In genomic region chr15:65981837-65982696, GRCh38 we compare ENCODE assay signal across 8 cellular contexts.
DNase-seq lines count a peak whose midpoint lies in the region; ATAC-seq, FAIRE-seq and TF ChIP-seq lines count a peak whose summit lies in the region.

No MANE protein-coding gene starts in this region.

- H3K27ac Mint-ChIP-seq in T-helper 2 cell treated with Interferon-gamma antibody and Interleukin-4, amounts not matched to agents 5 μg/mL and 100 μg/mL, for 36 hours: no peak overlapping the region

- no peak for FAIRE-seq in bronchial epithelial cell (lab: Jason Lieb, UNC)

- H3K27me3 ChIP-seq in bronchial epithelial cell (ENCODE audit: control insufficient read depth, insufficient read depth, low read length) (peaks cover 15% of the 10 kb centered on the region), mucosa of rectum (ENCODE audit: control insufficient read depth in 2 of 2, insufficient read depth in 2 of 2, low read length in 2 of 2) (peaks cover 14 to 21% of the 10 kb centered on the region in 2 donors)

- no peak overlapping the region for H3K27ac ChIP-seq in mucosa of rectum (ENCODE audit: low read depth in 2 of 2, low read length in 2 of 2)

- no peaks in the 10 kb centered on the region for H3K9me3 ChIP-seq in mucosa of rectum (ENCODE audit: control insufficient read depth in 2 of 2, low read length in 2 of 2)

- no peak overlapping the region for H3K4me3 ChIP-seq in bronchial epithelial cell (ENCODE audit: low read depth, low read length)
- peak overlapping the region; percentile 3 to 26 for H3K4me3 ChIP-seq in mucosa of rectum (ENCODE audit: low read length in 2 of 2)

- H3K9ac ChIP-seq in mucosa of rectum (ENCODE audit: low read depth in 1 of 2, low read length in 2 of 2): no peak overlapping the region

- H3K36me3 Mint-ChIP-seq in T-helper 2 cell treated with Interferon-gamma antibody and Interleukin-4, amounts not matched to agents 5 μg/mL and 100 μg/mL, for 36 hours (ENCODE audit: low read depth): no peaks in the 10 kb centered on the region

- peaks cover 45% of the 10 kb centered on the region for H3K27me3 Mint-ChIP-seq in T-helper 2 cell treated with Interferon-gamma antibody and Interleukin-4, amounts not matched to agents 5 μg/mL and 100 μg/mL, for 36 hours (ENCODE audit: low read depth)

- TF ChIP-seq CTCF in GM12872 (IDR thresholded peaks at IDR 0.05; ENCODE audit: insufficient read depth, low read depth, low read length) (peak; percentile 75), bronchial epithelial cell (IDR thresholded peaks at IDR 0.05; ENCODE audit: insufficient read depth, low read length, severe bottlenecking) (no peak)

- H3K4me3 Mint-ChIP-seq in T-helper 2 cell treated with Interferon-gamma antibody and Interleukin-4, amounts not matched to agents 5 μg/mL and 100 μg/mL, for 36 hours: peak overlapping the region; percentile 54

- H3K4me1 ChIP-seq in mucosa of rectum (ENCODE audit: control insufficient read depth in 2 of 2, insufficient read depth in 2 of 2, low read length in 2 of 2): peaks cover 0 to 4% of the 10 kb centered on the region in 2 donors

- peak; percentile 7 for DNase-seq in T-helper 2 cell treated with Interferon-gamma antibody and Interleukin-4, amounts not matched to agents 5 μg/mL and 100 μg/mL, for 36 hours (ENCODE audit: low spot score)
- DNase-seq in bronchial epithelial cell (ENCODE audit: low read depth): peak; percentile 33
- DNase-seq in stimulated activated naive CD4-positive, alpha-beta T cell (lab: John Stamatoyannopoulos, UW): peak; percentile 47 to 78 (median 62)

- ATAC-seq in HG03354 (IDR thresholded peaks at IDR 0.05; ENCODE audit: poor library complexity, severe bottlenecking, unreplicated experiment): peak; percentile 86
- no peak for ATAC-seq in GM21367 (IDR thresholded peaks at IDR 0.05; ENCODE audit: unreplicated experiment)
- no peak for ATAC-seq in GM18873 (IDR thresholded peaks at IDR 0.05; ENCODE audit: low FRiP score, unreplicated experiment)

- no peaks in the 10 kb centered on the region for H3K9me3 Mint-ChIP-seq in T-helper 2 cell treated with Interferon-gamma antibody and Interleukin-4, amounts not matched to agents 5 μg/mL and 100 μg/mL, for 36 hours

- peaks cover 2% of the 10 kb centered on the region for H3K4me1 Mint-ChIP-seq in T-helper 2 cell treated with Interferon-gamma antibody and Interleukin-4, amounts not matched to agents 5 μg/mL and 100 μg/mL, for 36 hours (ENCODE audit: low read depth)

- H3K36me3 ChIP-seq in bronchial epithelial cell (ENCODE audit: control insufficient read depth, insufficient read depth, low read length) (no peaks in the 10 kb centered on the region), mucosa of rectum (ENCODE audit: control insufficient read depth in 2 of 2, insufficient read depth in 2 of 2, low read length in 2 of 2) (no peaks in the 10 kb centered on the region)

Comparison
In these comparisons a context has a peak if more than half of its experiments do, and no peak if none do; other contexts are left out.
1. DNase-seq: peak in every context shown above with its lines; median percentile 62 in stimulated activated naive CD4-positive, alpha-beta T cell; 33 in bronchial epithelial cell; 7 in T-helper 2 cell treated with Interferon-gamma antibody and Interleukin-4, amounts not matched to agents 5 μg/mL and 100 μg/mL, for 36 hours.